Comparison of ENCODE assay signal across 18 cellular contexts in the genomic region with DNA sequence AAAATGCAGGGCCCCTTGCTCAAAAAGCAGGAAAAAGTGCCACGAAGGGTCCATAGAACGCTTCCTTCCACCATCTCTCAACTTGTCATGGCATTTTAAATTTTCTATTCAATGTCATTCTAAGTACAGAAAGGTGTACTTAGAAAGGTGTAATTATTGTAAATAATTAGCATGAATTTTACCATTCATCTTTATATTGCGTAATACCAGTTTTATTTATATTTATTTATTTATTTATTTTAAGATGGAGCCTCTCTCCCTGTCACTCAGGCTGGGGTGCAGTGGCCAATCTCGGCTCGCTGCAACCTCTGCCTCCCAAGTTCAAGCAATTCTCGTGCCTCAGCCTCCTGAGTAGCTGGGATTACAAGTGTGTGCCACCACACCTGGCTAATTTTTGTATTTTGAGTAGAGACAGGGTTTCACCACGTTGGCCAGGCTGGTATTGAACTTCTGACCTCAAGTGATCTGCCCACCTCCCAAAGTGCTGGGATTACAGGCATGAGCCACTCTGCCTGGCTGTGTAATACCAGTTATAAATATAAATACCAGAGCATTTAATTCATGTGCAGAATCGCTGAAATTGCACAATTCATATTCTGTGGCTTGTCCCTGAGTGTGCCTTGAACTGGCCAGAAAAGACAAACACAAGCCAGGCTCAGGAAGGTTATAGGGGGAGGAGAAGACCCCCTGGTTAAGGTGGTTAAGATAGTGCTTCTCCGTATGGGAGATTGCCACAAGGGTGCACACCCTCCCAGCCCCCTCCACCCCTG. TPM values are rescaled to one million over a fixed set of nuclear protein-coding genes. Genes with fewer than 3 reads are reported as not detected.
DNase-seq lines count a peak whose midpoint lies in the region; ATAC-seq and TF ChIP-seq lines count a peak whose summit lies in the region.
"Had no signal": no experiment of that assay in that cellular context is flagged by ENCODE, and none has a peak within 500 bp of the region (broad histone marks: within the 10 kb centered on the region; RNA-seq: fewer than 3 reads in every experiment).

No MANE protein-coding gene starts in this region.

- H3K27ac Mint-ChIP-seq in T-helper 17 cell, result no peak overlapping the region
- H3K27ac Mint-ChIP-seq: activated naive CD8-positive, alpha-beta T cell treated with anti-CD3 and anti-CD28 coated beads, Interleukin-2, amount 10 ng/mL, durations not matched to agents 7 days and 5 days had no signal

- no peak overlapping the region for H3K4me3 ChIP-seq in fibroblast of pulmonary artery (replicated peaks; ENCODE audit: low read depth, low read length)
- peak overlapping the region in 2 of 7 experiments; percentile 1 to 4 for H3K4me3 ChIP-seq in skin epidermis
- H3K4me3 ChIP-seq: neural progenitor cell had no signal

- no peaks in the 10 kb centered on the region for H3K9me3 ChIP-seq in T-helper 17 cell (ENCODE audit: control insufficient read depth, low read length, poor library complexity, severe bottlenecking)

- ATAC-seq in T-helper 17 cell, result no peak
- no peak for ATAC-seq in GM18502 (IDR thresholded peaks at IDR 0.05; ENCODE audit: poor library complexity, unreplicated experiment)

- H3K27me3 Mint-ChIP-seq in T-helper 17 cell, result no peaks in the 10 kb centered on the region
- H3K27me3 Mint-ChIP-seq: activated naive CD8-positive, alpha-beta T cell treated with anti-CD3 and anti-CD28 coated beads, Interleukin-2, amount 10 ng/mL, durations not matched to agents 7 days and 5 days had no signal

- H3K4me3 Mint-ChIP-seq in T-helper 17 cell, result no peak overlapping the region
- H3K4me3 Mint-ChIP-seq: activated naive CD8-positive, alpha-beta T cell treated with anti-CD3 and anti-CD28 coated beads, Interleukin-2, amount 10 ng/mL, durations not matched to agents 7 days and 5 days; H9; neural progenitor cell had no signal

- H3K36me3 Mint-ChIP-seq in T-helper 17 cell (ENCODE audit: low read depth), result no peaks in the 10 kb centered on the region
- H3K36me3 Mint-ChIP-seq: activated naive CD8-positive, alpha-beta T cell treated with anti-CD3 and anti-CD28 coated beads, Interleukin-2, amount 10 ng/mL, durations not matched to agents 7 days and 5 days had no signal

- H3K27ac ChIP-seq in skin epidermis, result peak overlapping the region in 14 of 21 experiments; percentile 3 to 77 (median 53)

- TF ChIP-seq CTCF in fibroblast of pulmonary artery (IDR thresholded peaks at IDR 0.05; ENCODE audit: low read length, missing control alignments), result no peak

- peaks cover 11% of the 10 kb centered on the region for H3K4me1 Mint-ChIP-seq in T-helper 17 cell

- DNase-seq in GM03348 (ENCODE audit: low spot score), result peak; percentile 39
- DNase-seq in amniotic epithelial cell (ENCODE audit: low read depth), result peak; percentile 60
- peak; percentile 39 for DNase-seq in fibroblast of pulmonary artery (ENCODE audit: low read depth)
- DNase-seq in T-helper 17 cell, result no peak
- DNase-seq in NCI-H2081 (lab: John Stamatoyannopoulos, UW), result no peak
- DNase-seq: activated naive CD8-positive, alpha-beta T cell treated with anti-CD3 and anti-CD28 coated beads, Interleukin-2, amount 10 ng/mL, durations not matched to agents 7 days and 5 days; Calu3; effector memory CD4-positive, alpha-beta T cell; H9; kidney glomerular epithelial cell; midbrain; NCI-H1105; NCI-H526; retina; stimulated activated naive CD4-positive, alpha-beta T cell had no signal

RNA-seq across cellular contexts. Expression of gene IER5L, which starts 15.0 kb away (rescaled TPM):
- total RNA-seq in T-helper 17 cell, result 1 to 10 TPM; 2.4 to 3.1 TPM

RNA-seq across cellular contexts. Expression of gene PTPA, which starts 51.9 kb away (rescaled TPM):
- total RNA-seq in T-helper 17 cell, result 10 to 100 TPM; 49.8 to 50.0 TPM

RNA-seq across cellular contexts. Expression of gene CRAT, which starts 52.5 kb away (rescaled TPM):
- 10 to 100 TPM; 12.9 to 23.3 TPM for total RNA-seq in T-helper 17 cell

Comparison
In these comparisons a context has a peak if more than half of its experiments do, and no peak if none do; other contexts are left out.
1. DNase-seq: peak in GM03348 (single experiment), amniotic epithelial cell (single experiment) and fibroblast of pulmonary artery (single experiment); none in T-helper 17 cell (0 of 3) and NCI-H2081 (0 of 2).